ENCODE assay signal across 1 cellular context in the genomic region with DNA sequence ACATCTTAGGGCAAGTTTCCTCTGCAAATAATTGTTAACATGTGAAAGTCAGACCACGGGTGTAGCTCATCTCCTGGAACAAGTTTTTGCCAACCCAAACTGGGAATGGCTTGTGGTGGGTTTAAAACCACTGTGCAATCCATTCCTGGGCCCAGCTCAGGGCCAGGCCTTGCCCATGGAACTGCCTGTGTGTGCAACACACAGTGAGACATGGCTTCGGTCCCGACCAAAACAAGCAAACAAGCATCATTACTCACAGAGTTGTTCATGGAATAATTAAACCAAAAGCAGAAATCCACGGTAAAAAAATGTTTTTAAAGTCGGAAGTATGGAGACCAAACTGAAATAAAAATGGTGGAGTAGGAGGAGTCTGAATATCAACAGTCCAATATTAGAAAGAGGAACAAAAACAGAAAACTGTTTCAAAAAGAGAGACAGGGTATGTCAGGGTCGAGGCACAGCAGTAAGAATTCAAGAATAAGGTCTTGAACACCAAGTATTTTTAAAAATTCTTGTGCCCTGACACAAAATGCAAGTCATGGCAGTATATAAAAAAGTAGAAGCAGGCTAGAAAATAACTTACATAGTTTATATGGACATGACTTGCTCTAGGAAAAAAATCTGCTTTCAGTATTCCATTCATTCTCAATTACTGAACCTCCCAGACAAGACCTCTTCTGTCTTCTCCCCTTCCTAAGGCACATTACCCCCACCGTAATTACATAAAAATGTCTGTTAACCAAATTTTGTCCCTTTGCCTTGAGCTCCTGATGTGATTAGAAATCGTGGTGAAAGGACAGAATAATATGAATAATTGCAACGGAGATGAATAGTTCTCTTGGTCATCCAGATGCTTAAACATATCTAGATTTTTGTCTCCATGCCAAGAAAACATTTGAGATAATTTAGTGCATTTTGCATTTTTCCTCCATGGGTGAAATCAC.
TF ChIP-seq lines count a peak whose summit lies in the region.

No MANE protein-coding gene starts in this region.

TF ChIP-seq in GM23338, 12 proteins besides CTCF, POLR2A, EP300 and RAD21 (continued from another document):
- TF ChIP-seq, protein P1, sequence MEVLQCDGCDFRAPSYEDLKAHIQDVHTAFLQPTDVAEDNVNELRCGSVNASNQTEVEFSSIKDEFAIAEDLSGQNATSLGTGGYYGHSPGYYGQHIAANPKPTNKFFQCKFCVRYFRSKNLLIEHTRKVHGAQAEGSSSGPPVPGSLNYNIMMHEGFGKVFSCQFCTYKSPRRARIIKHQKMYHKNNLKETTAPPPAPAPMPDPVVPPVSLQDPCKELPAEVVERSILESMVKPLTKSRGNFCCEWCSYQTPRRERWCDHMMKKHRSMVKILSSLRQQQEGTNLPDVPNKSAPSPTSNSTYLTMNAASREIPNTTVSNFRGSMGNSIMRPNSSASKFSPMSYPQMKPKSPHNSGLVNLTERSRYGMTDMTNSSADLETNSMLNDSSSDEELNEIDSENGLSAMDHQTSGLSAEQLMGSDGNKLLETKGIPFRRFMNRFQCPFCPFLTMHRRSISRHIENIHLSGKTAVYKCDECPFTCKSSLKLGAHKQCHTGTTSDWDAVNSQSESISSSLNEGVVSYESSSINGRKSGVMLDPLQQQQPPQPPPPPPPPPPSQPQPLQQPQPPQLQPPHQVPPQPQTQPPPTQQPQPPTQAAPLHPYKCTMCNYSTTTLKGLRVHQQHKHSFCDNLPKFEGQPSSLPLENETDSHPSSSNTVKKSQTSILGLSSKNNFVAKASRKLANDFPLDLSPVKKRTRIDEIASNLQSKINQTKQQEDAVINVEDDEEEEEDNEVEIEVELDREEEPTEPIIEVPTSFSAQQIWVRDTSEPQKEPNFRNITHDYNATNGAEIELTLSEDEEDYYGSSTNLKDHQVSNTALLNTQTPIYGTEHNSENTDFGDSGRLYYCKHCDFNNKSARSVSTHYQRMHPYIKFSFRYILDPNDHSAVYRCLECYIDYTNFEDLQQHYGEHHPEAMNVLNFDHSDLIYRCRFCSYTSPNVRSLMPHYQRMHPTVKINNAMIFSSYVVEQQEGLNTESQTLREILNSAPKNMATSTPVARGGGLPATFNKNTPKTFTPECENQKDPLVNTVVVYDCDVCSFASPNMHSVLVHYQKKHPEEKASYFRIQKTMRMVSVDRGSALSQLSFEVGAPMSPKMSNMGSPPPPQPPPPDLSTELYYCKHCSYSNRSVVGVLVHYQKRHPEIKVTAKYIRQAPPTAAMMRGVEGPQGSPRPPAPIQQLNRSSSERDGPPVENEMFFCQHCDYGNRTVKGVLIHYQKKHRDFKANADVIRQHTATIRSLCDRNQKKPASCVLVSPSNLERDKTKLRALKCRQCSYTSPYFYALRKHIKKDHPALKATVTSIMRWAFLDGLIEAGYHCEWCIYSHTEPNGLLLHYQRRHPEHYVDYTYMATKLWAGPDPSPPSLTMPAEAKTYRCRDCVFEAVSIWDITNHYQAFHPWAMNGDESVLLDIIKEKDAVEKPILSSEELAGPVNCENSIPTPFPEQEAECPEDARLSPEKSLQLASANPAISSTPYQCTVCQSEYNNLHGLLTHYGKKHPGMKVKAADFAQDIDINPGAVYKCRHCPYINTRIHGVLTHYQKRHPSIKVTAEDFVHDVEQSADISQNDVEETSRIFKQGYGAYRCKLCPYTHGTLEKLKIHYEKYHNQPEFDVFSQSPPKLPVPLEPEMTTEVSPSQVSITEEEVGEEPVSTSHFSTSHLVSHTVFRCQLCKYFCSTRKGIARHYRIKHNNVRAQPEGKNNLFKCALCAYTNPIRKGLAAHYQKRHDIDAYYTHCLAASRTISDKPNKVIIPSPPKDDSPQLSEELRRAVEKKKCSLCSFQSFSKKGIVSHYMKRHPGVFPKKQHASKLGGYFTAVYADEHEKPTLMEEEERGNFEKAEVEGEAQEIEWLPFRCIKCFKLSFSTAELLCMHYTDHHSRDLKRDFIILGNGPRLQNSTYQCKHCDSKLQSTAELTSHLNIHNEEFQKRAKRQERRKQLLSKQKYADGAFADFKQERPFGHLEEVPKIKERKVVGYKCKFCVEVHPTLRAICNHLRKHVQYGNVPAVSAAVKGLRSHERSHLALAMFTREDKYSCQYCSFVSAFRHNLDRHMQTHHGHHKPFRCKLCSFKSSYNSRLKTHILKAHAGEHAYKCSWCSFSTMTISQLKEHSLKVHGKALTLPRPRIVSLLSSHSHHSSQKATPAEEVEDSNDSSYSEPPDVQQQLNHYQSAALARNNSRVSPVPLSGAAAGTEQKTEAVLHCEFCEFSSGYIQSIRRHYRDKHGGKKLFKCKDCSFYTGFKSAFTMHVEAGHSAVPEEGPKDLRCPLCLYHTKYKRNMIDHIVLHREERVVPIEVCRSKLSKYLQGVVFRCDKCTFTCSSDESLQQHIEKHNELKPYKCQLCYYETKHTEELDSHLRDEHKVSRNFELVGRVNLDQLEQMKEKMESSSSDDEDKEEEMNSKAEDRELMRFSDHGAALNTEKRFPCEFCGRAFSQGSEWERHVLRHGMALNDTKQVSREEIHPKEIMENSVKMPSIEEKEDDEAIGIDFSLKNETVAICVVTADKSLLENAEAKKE (CRISPR knock-in tag; IDR thresholded peaks at IDR 0.05), result no peak
- TF ChIP-seq, protein P2, sequence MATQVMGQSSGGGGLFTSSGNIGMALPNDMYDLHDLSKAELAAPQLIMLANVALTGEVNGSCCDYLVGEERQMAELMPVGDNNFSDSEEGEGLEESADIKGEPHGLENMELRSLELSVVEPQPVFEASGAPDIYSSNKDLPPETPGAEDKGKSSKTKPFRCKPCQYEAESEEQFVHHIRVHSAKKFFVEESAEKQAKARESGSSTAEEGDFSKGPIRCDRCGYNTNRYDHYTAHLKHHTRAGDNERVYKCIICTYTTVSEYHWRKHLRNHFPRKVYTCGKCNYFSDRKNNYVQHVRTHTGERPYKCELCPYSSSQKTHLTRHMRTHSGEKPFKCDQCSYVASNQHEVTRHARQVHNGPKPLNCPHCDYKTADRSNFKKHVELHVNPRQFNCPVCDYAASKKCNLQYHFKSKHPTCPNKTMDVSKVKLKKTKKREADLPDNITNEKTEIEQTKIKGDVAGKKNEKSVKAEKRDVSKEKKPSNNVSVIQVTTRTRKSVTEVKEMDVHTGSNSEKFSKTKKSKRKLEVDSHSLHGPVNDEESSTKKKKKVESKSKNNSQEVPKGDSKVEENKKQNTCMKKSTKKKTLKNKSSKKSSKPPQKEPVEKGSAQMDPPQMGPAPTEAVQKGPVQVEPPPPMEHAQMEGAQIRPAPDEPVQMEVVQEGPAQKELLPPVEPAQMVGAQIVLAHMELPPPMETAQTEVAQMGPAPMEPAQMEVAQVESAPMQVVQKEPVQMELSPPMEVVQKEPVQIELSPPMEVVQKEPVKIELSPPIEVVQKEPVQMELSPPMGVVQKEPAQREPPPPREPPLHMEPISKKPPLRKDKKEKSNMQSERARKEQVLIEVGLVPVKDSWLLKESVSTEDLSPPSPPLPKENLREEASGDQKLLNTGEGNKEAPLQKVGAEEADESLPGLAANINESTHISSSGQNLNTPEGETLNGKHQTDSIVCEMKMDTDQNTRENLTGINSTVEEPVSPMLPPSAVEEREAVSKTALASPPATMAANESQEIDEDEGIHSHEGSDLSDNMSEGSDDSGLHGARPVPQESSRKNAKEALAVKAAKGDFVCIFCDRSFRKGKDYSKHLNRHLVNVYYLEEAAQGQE (IDR thresholded peaks at IDR 0.05; ENCODE audit: unreplicated experiment), result no peak
